ENCODE assay signal across 1 cellular context in the genomic region with DNA sequence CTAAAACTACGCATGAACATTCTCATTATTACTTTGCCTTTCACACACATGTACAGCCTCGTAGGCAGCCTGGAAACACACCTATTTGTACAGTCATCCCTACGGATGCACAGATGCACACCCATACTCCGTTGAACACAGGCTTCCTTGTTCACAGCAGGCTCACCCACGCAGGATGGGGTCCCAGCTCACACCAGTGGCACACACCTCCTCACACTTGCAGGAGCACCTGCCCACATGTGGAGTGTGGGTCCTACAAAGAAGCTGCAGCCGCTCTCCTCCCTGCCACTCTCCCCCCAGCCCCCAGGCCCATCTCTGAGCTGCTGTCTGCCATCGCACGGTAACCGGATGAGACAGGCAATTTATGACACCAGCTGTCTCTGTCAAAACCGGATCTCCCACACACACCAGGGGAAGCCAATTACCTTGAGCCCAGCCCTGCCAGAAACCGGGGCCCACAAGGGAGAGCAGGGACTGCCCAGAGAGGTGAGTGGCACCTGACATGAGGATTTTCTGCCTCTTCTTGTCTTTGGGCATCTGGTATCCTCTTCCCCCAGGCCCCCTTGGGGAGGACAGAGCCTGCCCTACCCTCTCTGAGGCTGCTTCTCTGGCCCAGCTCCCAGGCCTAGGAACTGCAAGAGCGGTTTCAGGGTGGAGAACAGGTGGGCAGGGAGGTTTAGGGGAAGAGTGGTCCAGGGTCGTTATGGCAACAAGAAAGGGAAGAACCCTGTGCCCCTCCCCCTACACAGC.
TF ChIP-seq lines count a peak whose summit lies in the region.

No MANE protein-coding gene starts in this region.

TF ChIP-seq in SK-N-SH, 30 proteins besides CTCF, POLR2A, EP300 and RAD21 (continued from another document):
- TF ChIP-seq FOXM1 (IDR thresholded peaks at IDR 0.05; ENCODE audit: low read depth) (no peak), EZH2phosphoT487 (IDR thresholded peaks at IDR 0.05; ENCODE audit: borderline replicate concordance, low read depth) (no peak)
TF ChIP-seq in SK-N-SH: peak in this region for 2.
